In the genomic region with DNA sequence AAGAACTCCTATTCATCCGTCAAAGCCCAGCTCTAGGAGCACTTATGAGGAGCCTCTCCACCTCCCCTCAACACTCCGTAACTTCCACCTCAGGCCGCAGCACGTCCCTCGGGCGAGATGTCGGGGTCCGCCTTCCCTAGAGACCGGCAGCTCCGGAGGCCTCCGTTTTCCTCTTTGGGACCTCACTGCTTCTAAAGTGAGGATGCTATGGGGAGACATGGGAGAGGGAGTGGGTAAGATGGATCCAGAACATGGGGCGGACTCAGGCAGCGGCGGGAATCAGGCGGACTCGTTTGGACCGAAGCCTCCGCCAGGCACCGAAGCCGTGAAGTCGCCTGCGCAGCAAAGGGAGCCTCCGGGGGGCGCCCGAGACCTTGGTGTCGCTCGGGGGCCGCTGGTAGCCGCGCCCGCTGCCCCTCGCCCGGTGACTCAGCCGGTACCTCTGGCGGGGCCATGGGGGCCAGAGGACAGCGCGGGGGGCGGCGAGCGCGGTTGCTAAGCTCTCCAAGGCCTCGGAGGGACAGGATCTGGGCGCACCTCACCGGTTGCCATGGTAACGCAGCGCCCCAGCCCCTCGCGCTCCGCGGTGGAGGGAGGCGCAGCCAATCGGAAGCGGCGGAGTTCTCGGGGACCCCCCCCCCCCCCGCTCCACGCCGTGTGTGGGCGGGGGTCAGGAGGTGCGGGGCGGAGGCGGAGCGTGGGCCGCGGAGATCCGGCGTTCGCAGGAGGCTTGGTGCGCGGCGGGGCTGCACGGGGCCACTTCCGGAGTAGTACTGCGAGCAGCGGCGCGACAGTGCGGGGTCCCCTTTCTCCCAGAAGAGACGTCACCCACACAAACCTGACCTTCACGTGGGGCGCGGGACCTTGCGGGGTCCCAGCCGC, we compare ENCODE assay signal across 8 cellular contexts. TPM values are rescaled to one million over a fixed set of nuclear protein-coding genes. Genes with fewer than 3 reads are reported as not detected.
DNase-seq lines count a peak whose midpoint lies in the region; ATAC-seq lines count a peak whose summit lies in the region.

No MANE protein-coding gene starts in this region.

- H3K9me3 Mint-ChIP-seq in naive B cell, result peaks cover 0 to 1% (median 0%) of the 10 kb centered on the region in 7 donors
- no peaks in the 10 kb centered on the region for H3K9me3 Mint-ChIP-seq in stimulated activated naive CD8-positive, alpha-beta T cell treated with anti-CD3 and anti-CD28 coated beads, Interleukin-15, Interleukin-2, amounts not matched to agents 100 ng/mL and 50 ng/mL, for 24 hours

- H3K4me3 ChIP-seq in esophagus (ENCODE audit: low read depth in 1 of 2, low read length in 2 of 2), result peak overlapping the region; percentile 34 to 40

- H3K4me1 ChIP-seq in esophagus (ENCODE audit: control insufficient read depth in 2 of 2, insufficient read depth in 2 of 2, low read length in 1 of 2), result peaks cover 6 to 32% of the 10 kb centered on the region in 2 donors

- H3K36me3 Mint-ChIP-seq in naive B cell, result no peaks in the 10 kb centered on the region
- H3K36me3 Mint-ChIP-seq in stimulated activated naive CD8-positive, alpha-beta T cell treated with anti-CD3 and anti-CD28 coated beads, Interleukin-15, Interleukin-2, amounts not matched to agents 100 ng/mL and 50 ng/mL, for 24 hours (ENCODE audit: low read depth), result no peaks in the 10 kb centered on the region

- peaks cover 5 to 21% (median 19%) of the 10 kb centered on the region in 3 donors for H3K27me3 Mint-ChIP-seq in naive B cell
- H3K27me3 Mint-ChIP-seq in stimulated activated naive CD8-positive, alpha-beta T cell treated with anti-CD3 and anti-CD28 coated beads, Interleukin-15, Interleukin-2, amounts not matched to agents 100 ng/mL and 50 ng/mL, for 24 hours, result peaks cover 12% of the 10 kb centered on the region

- H3K36me3 ChIP-seq in esophagus (ENCODE audit: control insufficient read depth in 2 of 2, insufficient read depth in 2 of 2, low read length in 1 of 2), result peaks cover 0 to 3% of the 10 kb centered on the region in 2 donors

- peak overlapping the region; percentile 53 to 70 for H3K27ac ChIP-seq in esophagus (ENCODE audit: low read depth in 2 of 2, low read length in 1 of 2)

- H3K27me3 ChIP-seq in esophagus (ENCODE audit: control insufficient read depth in 1 of 2, insufficient read depth in 2 of 2, low read length in 2 of 2), result peaks cover 0 to 2% of the 10 kb centered on the region in 2 donors

- H3K4me1 Mint-ChIP-seq in naive B cell, result peaks cover 24 to 32% (median 31%) of the 10 kb centered on the region in 3 donors
- H3K4me1 Mint-ChIP-seq in stimulated activated naive CD8-positive, alpha-beta T cell treated with anti-CD3 and anti-CD28 coated beads, Interleukin-15, Interleukin-2, amounts not matched to agents 100 ng/mL and 50 ng/mL, for 24 hours (ENCODE audit: low read depth), result peaks cover 44% of the 10 kb centered on the region

- peak overlapping the region in 5 of 6 donors; percentile 70 to 94 (median 77) for H3K27ac Mint-ChIP-seq in naive B cell
- no peak overlapping the region for H3K27ac Mint-ChIP-seq in stimulated activated naive CD8-positive, alpha-beta T cell treated with anti-CD3 and anti-CD28 coated beads, Interleukin-15, Interleukin-2, amounts not matched to agents 100 ng/mL and 50 ng/mL, for 24 hours

- peak; percentile 6 for ATAC-seq in naive B cell (ENCODE audit: low read depth in 2 of 2)
- ATAC-seq in HG03135 (IDR thresholded peaks at IDR 0.05; ENCODE audit: unreplicated experiment), result no peak

- peak overlapping the region; percentile 70 to 87 (median 79) for H3K4me3 Mint-ChIP-seq in naive B cell
- peak overlapping the region; percentile 66 for H3K4me3 Mint-ChIP-seq in stimulated activated naive CD8-positive, alpha-beta T cell treated with anti-CD3 and anti-CD28 coated beads, Interleukin-15, Interleukin-2, amounts not matched to agents 100 ng/mL and 50 ng/mL, for 24 hours

- DNase-seq in NCI-H82 (lab: John Stamatoyannopoulos, UW) (peak; percentile 85), NCI-H82 treated with DMSO at 0.1 percent for 48 hours (lab: John Stamatoyannopoulos, UW; ENCODE audit: unreplicated experiment) (no peak), NCI-H774 (lab: John Stamatoyannopoulos, UW) (peak; percentile 14), activated T-cell treated with anti-CD3 and anti-CD28 coated beads for 48 hours (ENCODE audit: low read depth) (peak; percentile 80), naive B cell (peak; percentile 66)

- WGBS in esophagus, 2 donors, result 5% methylated on average over 68 to 84 of the region's 84 CpGs

- peaks cover 0 to 2% of the 10 kb centered on the region in 2 donors for H3K9me3 ChIP-seq in esophagus (ENCODE audit: control insufficient read depth in 2 of 2, insufficient read depth in 1 of 2, low read depth in 1 of 2, low read length in 1 of 2)

RNA-seq across cellular contexts. Expression of a gene that starts 1.3 kb away (rescaled TPM):
- 1 to 10 TPM; 1.4 to 1.6 TPM for polyA plus RNA-seq in esophagus
- under 1 TPM in 3 of 6 donors, not detected in 3; 0.08 to 0.35 (median 0.23) TPM for polyA plus RNA-seq in naive B cell (ENCODE audit: low read depth in 6 of 6)

RNA-seq across cellular contexts. Expression of a gene that starts 11.8 kb away (rescaled TPM):
- polyA plus RNA-seq in esophagus, result 10 to 100 TPM; 38.4 to 55.6 TPM
- 10 to 100 TPM; 43.0 to 66.7 (median 58.3) TPM for polyA plus RNA-seq in naive B cell (ENCODE audit: low read depth in 6 of 6)

RNA-seq across cellular contexts. Expression of a gene that starts 23.7 kb away (rescaled TPM):
- 10 to 100 TPM; 18.8 to 21.0 TPM for polyA plus RNA-seq in esophagus
- polyA plus RNA-seq in naive B cell (ENCODE audit: low read depth in 6 of 6), result 10 to 100 TPM; 22.7 to 37.7 (median 29.7) TPM

RNA-seq across cellular contexts. Expression of a gene that starts 28.5 kb away (rescaled TPM):
- polyA plus RNA-seq in esophagus (1 to 10 TPM in 1 of 2 donors, under 1 TPM in 1; 0.89 to 2.0 TPM), naive B cell (ENCODE audit: low read depth in 6 of 6) (not detected)
